9 cellular contexts compared by ENCODE assay signal in genomic region chr7:120949393-120949799, GRCh38. TPM values are rescaled to one million over a fixed set of nuclear protein-coding genes. Genes with fewer than 3 reads are reported as not detected.
DNase-seq lines count a peak whose midpoint lies in the region; ATAC-seq, FAIRE-seq and TF ChIP-seq lines count a peak whose summit lies in the region.
"Had no signal": no experiment of that assay in that cellular context is flagged by ENCODE, and none has a peak within 500 bp of the region (broad histone marks: within the 10 kb centered on the region; RNA-seq: fewer than 3 reads in every experiment).

No MANE protein-coding gene starts in this region.

- H3K4me1 Mint-ChIP-seq in CD4-positive, alpha-beta T cell (ENCODE audit: low read depth): peaks cover 28% of the 10 kb centered on the region
- H3K4me1 Mint-ChIP-seq in natural killer cell treated with Interleukin-12 subunit alpha and Interleukin-12 subunit beta and Interleukin-15 and Interleukin-18, amount 100 ng/mL, for 72 hours (ENCODE audit: low read depth in 2 of 2): peaks cover 14 to 19% of the 10 kb centered on the region in 2 donors

- H3K36me3 Mint-ChIP-seq in CD4-positive, alpha-beta T cell (ENCODE audit: low read depth): peaks cover 35% of the 10 kb centered on the region
- peaks cover 6% of the 10 kb centered on the region for H3K36me3 Mint-ChIP-seq in natural killer cell treated with Interleukin-12 subunit alpha and Interleukin-12 subunit beta and Interleukin-15 and Interleukin-18, amount 100 ng/mL, for 72 hours

- in situ Hi-C loops in brain microvascular endothelial cell (cut with HindIII; ENCODE audit: low pct_ligation_motif_present, low sequenced_read_pairs): no loop called here

- H3K36me3 ChIP-seq in HUES64 (ENCODE audit: insufficient read depth, low read length) (peaks cover 26% of the 10 kb centered on the region), brain microvascular endothelial cell (replicated peaks) (no peaks in the 10 kb centered on the region)

- H3K27me3 ChIP-seq in CD4-positive, alpha-beta T cell (ENCODE audit: control insufficient read depth, insufficient read depth, low read length): peaks cover 3% of the 10 kb centered on the region
- H3K27me3 ChIP-seq in HUES64 (ENCODE audit: insufficient read depth, low read length) (no peaks in the 10 kb centered on the region), brain microvascular endothelial cell (replicated peaks) (no peaks in the 10 kb centered on the region)

- H3K27ac ChIP-seq in CD4-positive, alpha-beta T cell (ENCODE audit: low read depth, low read length): no peak overlapping the region
- no peak overlapping the region for H3K27ac ChIP-seq in HUES64 (ENCODE audit: low read depth, low read length)
- H3K27ac ChIP-seq in brain microvascular endothelial cell: no peak overlapping the region

- POLR2A ChIA-PET in CD4-positive, alpha-beta T cell (lab: Charles Lee): no interaction called here

- H3K27me3 Mint-ChIP-seq in CD4-positive, alpha-beta T cell: peaks cover 14% of the 10 kb centered on the region
- H3K27me3 Mint-ChIP-seq in natural killer cell treated with Interleukin-12 subunit alpha and Interleukin-12 subunit beta and Interleukin-15 and Interleukin-18, amount 100 ng/mL, for 72 hours: peaks cover 6 to 10% of the 10 kb centered on the region in 2 donors

- DNase-seq in CD4-positive, alpha-beta T cell: no peak
- DNase-seq in brain microvascular endothelial cell: no peak
- no peak for DNase-seq in natural killer cell treated with Interleukin-12 subunit alpha and Interleukin-12 subunit beta and Interleukin-15 and Interleukin-18, amount 100 ng/mL, for 72 hours (ENCODE audit: low spot score)
- DNase-seq in central memory CD4-positive, alpha-beta T cell: no peak
- DNase-seq in HTR-8/SVneo (ENCODE audit: insufficient read length, low spot score): no peak
- no peak for DNase-seq in stimulated activated naive CD4-positive, alpha-beta T cell (lab: John Stamatoyannopoulos, UW)
- DNase-seq: WERI-Rb-1 had no signal

- no peak for TF ChIP-seq CTCF in CD4-positive, alpha-beta T cell (IDR thresholded peaks at IDR 0.05)
- no peak for TF ChIP-seq CTCF in brain microvascular endothelial cell (IDR thresholded peaks at IDR 0.05; ENCODE audit: low read depth, low read length, missing control alignments)

- H3K4me3 ChIP-seq in HUES64 (ENCODE audit: low read length): peak overlapping the region; percentile 84
- peak overlapping the region; percentile 88 for H3K4me3 ChIP-seq in brain microvascular endothelial cell (ENCODE audit: low read depth, low read length)

- CTCF ChIA-PET in CD4-positive, alpha-beta T cell (lab: Charles Lee): no interaction called here

- ATAC-seq in CD4-positive, alpha-beta T cell (ENCODE audit: poor library complexity): no peak
- ATAC-seq in natural killer cell treated with Interleukin-12 subunit alpha and Interleukin-12 subunit beta and Interleukin-15 and Interleukin-18, amount 100 ng/mL, for 72 hours: no peak
- no peak for ATAC-seq in HG02852 (IDR thresholded peaks at IDR 0.05; ENCODE audit: unreplicated experiment)

- no peaks in the 10 kb centered on the region for H3K9me3 Mint-ChIP-seq in CD4-positive, alpha-beta T cell
- H3K9me3 Mint-ChIP-seq in natural killer cell treated with Interleukin-12 subunit alpha and Interleukin-12 subunit beta and Interleukin-15 and Interleukin-18, amount 100 ng/mL, for 72 hours: no peaks in the 10 kb centered on the region

- peaks cover 4% of the 10 kb centered on the region; the same call in 1 of the 2 replicates for H3K4me1 ChIP-seq in HUES64 (ENCODE audit: insufficient read depth, low read length)

- intact Hi-C loops in CD4-positive, alpha-beta T cell (cut with DNase I, micrococcal nuclease): loop anchor here in 1 of 2 experiments (5.0 kb wide), 1 partner anchor 157 kb away; no protein-coding TSS in a partner anchor

- H3K27ac Mint-ChIP-seq in CD4-positive, alpha-beta T cell: peak overlapping the region; percentile 96
- H3K27ac Mint-ChIP-seq in natural killer cell treated with Interleukin-12 subunit alpha and Interleukin-12 subunit beta and Interleukin-15 and Interleukin-18, amount 100 ng/mL, for 72 hours: peak overlapping the region; percentile 94 to 98

- no peak overlapping the region for H3K9ac ChIP-seq in HUES64 (ENCODE audit: low read depth, low read length)

- H3K4me3 Mint-ChIP-seq in CD4-positive, alpha-beta T cell: peak overlapping the region; percentile 98
- peak overlapping the region; percentile 92 for H3K4me3 Mint-ChIP-seq in natural killer cell treated with Interleukin-12 subunit alpha and Interleukin-12 subunit beta and Interleukin-15 and Interleukin-18, amount 100 ng/mL, for 72 hours

- WGBS in HUES64: 95% methylated on average over 5 of the region's 7 CpGs

- no peaks in the 10 kb centered on the region for H3K9me3 ChIP-seq in CD4-positive, alpha-beta T cell (ENCODE audit: control insufficient read depth, low read length)
- H3K9me3 ChIP-seq in HUES64 (ENCODE audit: insufficient read depth, low read depth, low read length): no peaks in the 10 kb centered on the region

- FAIRE-seq in HTR-8/SVneo (lab: Jason Lieb, UNC): no peak

RNA-seq across cellular contexts. Expression of gene ING3, which starts 1.2 kb away (rescaled TPM):
- 10 to 100 TPM; 37.9 to 39.3 TPM for total RNA-seq in CD4-positive, alpha-beta T cell
- polyA plus RNA-seq in HUES64 (2013, experiment 1 of 2): 22.0 TPM
- 19.8 TPM for polyA plus RNA-seq in HUES64 (2013, experiment 2 of 2)
- total RNA-seq in natural killer cell treated with Interleukin-12 subunit alpha and Interleukin-12 subunit beta and Interleukin-15 and Interleukin-18, amount 100 ng/mL, for 72 hours: 10 to 100 TPM; 20.3 to 32.2 TPM

RNA-seq across cellular contexts. Expression of gene CPED1, which starts 39.1 kb away (rescaled TPM):
- total RNA-seq in CD4-positive, alpha-beta T cell: under 1 TPM; 0.08 to 0.19 TPM
- 0.65 TPM for polyA plus RNA-seq in HUES64 (2013, experiment 1 of 2)
- 1.1 TPM for polyA plus RNA-seq in HUES64 (2013, experiment 2 of 2)
- not detected for total RNA-seq in natural killer cell treated with Interleukin-12 subunit alpha and Interleukin-12 subunit beta and Interleukin-15 and Interleukin-18, amount 100 ng/mL, for 72 hours
